In genomic region chr3:69408542-69408941, GRCh38 we compare ENCODE assay signal across 37 cellular contexts. TPM values are rescaled to one million over a fixed set of nuclear protein-coding genes. Genes with fewer than 3 reads are reported as not detected.
"Had no signal": no experiment of that assay in that cellular context is flagged by ENCODE, and none has a peak within 500 bp of the region (broad histone marks: within the 10 kb centered on the region; RNA-seq: fewer than 3 reads in every experiment).

No MANE protein-coding gene starts in this region.

- H3K36me3 Mint-ChIP-seq: activated CD8-positive, alpha-beta memory T cell treated with anti-CD3 and anti-CD28 coated beads, Interleukin-2, amount 10 ng/mL, durations not matched to agents 7 days and 5 days; activated naive CD4-positive, alpha-beta T cell treated with anti-CD3 and anti-CD28 coated beads, Interleukin-2, amount 50 U/mL, for 24 hours; activated naive CD8-positive, alpha-beta T cell treated with anti-CD3 and anti-CD28 coated beads, Interleukin-2, amount 10 ng/mL, durations not matched to agents 7 days and 5 days; IgD-negative memory B cell had no signal

- H3K27ac Mint-ChIP-seq: activated B cell treated with CpG ODN at 0.5 μM for 24 hours; activated CD4-positive, alpha-beta memory T cell treated with anti-CD3 and anti-CD28 coated beads, Interleukin-2, amount 10 ng/mL, durations not matched to agents 7 days and 5 days; activated CD8-positive, alpha-beta memory T cell treated with anti-CD3 and anti-CD28 coated beads, Interleukin-2, amount 10 ng/mL, durations not matched to agents 7 days and 5 days; activated naive CD4-positive, alpha-beta T cell treated with anti-CD3 and anti-CD28 coated beads, Interleukin-2, amount 50 U/mL, for 24 hours; activated naive CD8-positive, alpha-beta T cell treated with anti-CD3 and anti-CD28 coated beads, Interleukin-2, amount 10 ng/mL, durations not matched to agents 7 days and 5 days; activated T-cell treated with anti-CD3 and anti-CD28 coated beads, Interleukin-2, amount 50 U/mL, for 72 hours; activated T-helper 17 cell treated with anti-CD3 and anti-CD28 coated beads, Interleukin-2, amount 50 U/mL, for 72 hours; IgD-negative memory B cell had no signal

- H3K27me3 ChIP-seq: ascending aorta, cardiac muscle cell had no signal

- ATAC-seq: activated CD8-positive, alpha-beta memory T cell treated with anti-CD3 and anti-CD28 coated beads, Interleukin-2, amount 10 ng/mL, durations not matched to agents 7 days and 5 days; activated T-cell treated with anti-CD3 and anti-CD28 coated beads, Interleukin-2, amount 50 U/mL, for 72 hours; activated T-helper 17 cell treated with anti-CD3 and anti-CD28 coated beads, Interleukin-2, amount 50 U/mL, for 72 hours had no signal

- H3K4me3 Mint-ChIP-seq: activated B cell treated with CpG ODN at 0.5 μM for 24 hours; activated CD4-positive, alpha-beta memory T cell treated with anti-CD3 and anti-CD28 coated beads, Interleukin-2, amount 10 ng/mL, durations not matched to agents 7 days and 5 days; activated CD8-positive, alpha-beta memory T cell treated with anti-CD3 and anti-CD28 coated beads, Interleukin-2, amount 10 ng/mL, durations not matched to agents 7 days and 5 days; activated naive CD4-positive, alpha-beta T cell treated with anti-CD3 and anti-CD28 coated beads, Interleukin-2, amount 50 U/mL, for 24 hours; activated naive CD8-positive, alpha-beta T cell treated with anti-CD3 and anti-CD28 coated beads, Interleukin-2, amount 10 ng/mL, durations not matched to agents 7 days and 5 days; activated T-cell treated with anti-CD3 and anti-CD28 coated beads, Interleukin-2, amount 50 U/mL, for 72 hours; activated T-helper 17 cell treated with anti-CD3 and anti-CD28 coated beads, Interleukin-2, amount 50 U/mL, for 72 hours; IgD-negative memory B cell had no signal

- H3K9me3 Mint-ChIP-seq: activated naive CD4-positive, alpha-beta T cell treated with anti-CD3 and anti-CD28 coated beads, Interleukin-2, amount 50 U/mL, for 24 hours; activated naive CD8-positive, alpha-beta T cell treated with anti-CD3 and anti-CD28 coated beads, Interleukin-2, amount 10 ng/mL, durations not matched to agents 7 days and 5 days; activated T-helper 17 cell treated with anti-CD3 and anti-CD28 coated beads, Interleukin-2, amount 50 U/mL, for 72 hours had no signal

- DNase-seq: activated B cell treated with CpG ODN at 0.5 μM for 24 hours; activated CD4-positive, alpha-beta memory T cell treated with anti-CD3 and anti-CD28 coated beads, Interleukin-2, amount 10 ng/mL, durations not matched to agents 7 days and 5 days; activated CD4-positive, alpha-beta T cell treated with anti-CD3 and anti-CD28 coated beads for 4 hours; activated CD4-positive, alpha-beta T cell treated with anti-CD3 and anti-CD28 coated beads, Interleukin-2, amount 50 U/mL, for 1 hour; activated CD4-positive, CD25-positive, alpha-beta regulatory T cell treated with anti-CD3 and anti-CD28 coated beads, Interleukin-2, amount 50 U/mL, for 72 hours; activated CD8-positive, alpha-beta memory T cell treated with anti-CD3 and anti-CD28 coated beads for 24 hours; activated CD8-positive, alpha-beta memory T cell treated with anti-CD3 and anti-CD28 coated beads, Interleukin-2, amount 10 ng/mL, durations not matched to agents 7 days and 5 days; activated gamma-delta T cell; activated naive CD4-positive, alpha-beta T cell treated with Interleukin-2 at 50 U/mL for 16 hours; activated naive CD8-positive, alpha-beta T cell treated with anti-CD3 and anti-CD28 coated beads, Interleukin-2, amount 10 ng/mL, durations not matched to agents 7 days and 5 days; activated T-cell treated with anti-CD3 and anti-CD28 coated beads, Interleukin-2, amount 50 U/mL, for 1 hour; activated T-cell treated with anti-CD3 and anti-CD28 coated beads, Interleukin-2, amount 50 U/mL, for 72 hours; Karpas-422; KBM-7; NCI-H1105; NCI-H1417 treated with DMSO at 0.1 percent for 48 hours; NCI-H187 treated with DMSO at 0.1 percent for 48 hours; NCI-H2081; NCI-H2171 treated with DMSO at 0.1 percent for 48 hours; NCI-H2227 treated with DMSO at 0.1 percent for 48 hours; NCI-H446; NCI-H510A treated with DMSO at 0.1 percent for 48 hours; NCI-H69; NK-92 treated with Interleukin-12 subunit alpha and Interleukin-12 subunit beta, amount 100 ng/mL, for 24 hours; PC-9; SW 1271; T-helper 1 cell; T-helper 2 cell; T-helper 9 cell had no signal

- H3K36me3 ChIP-seq: ascending aorta, cardiac muscle cell had no signal

- H3K27ac ChIP-seq: cardiac muscle cell, PC-9, RWPE1, VCaP had no signal

- H3K4me3 ChIP-seq: ascending aorta, cardiac muscle cell, PC-9 had no signal

- H3K9me3 ChIP-seq: ascending aorta had no signal

- H3K27me3 Mint-ChIP-seq: activated B cell treated with CpG ODN at 0.5 μM for 24 hours had no signal

RNA-seq across cellular contexts. Expression of gene FRMD4B, which starts 22.7 kb away (rescaled TPM):
- total RNA-seq: activated B cell treated with CpG ODN at 0.5 μM for 24 hours, OCI-LY7 had no signal
